In the genomic region with DNA sequence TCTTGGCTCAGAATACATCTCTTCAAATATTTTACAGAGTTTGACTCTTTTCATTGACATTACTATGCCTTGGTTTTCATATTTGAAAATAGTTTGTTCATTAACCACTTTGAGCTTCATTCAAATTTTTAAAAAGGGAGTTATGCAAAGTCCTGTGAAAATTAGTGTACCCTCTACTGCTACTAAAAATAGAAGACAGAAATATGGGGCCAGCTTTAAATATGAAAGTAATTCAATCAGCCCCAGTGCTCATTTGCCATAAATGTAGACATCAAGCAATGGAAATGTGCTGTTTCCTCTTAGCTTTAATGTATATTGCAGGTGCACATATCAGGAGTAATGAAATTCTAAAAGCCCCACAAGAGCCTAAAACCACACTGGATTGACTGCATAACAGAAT, we compare ENCODE assay signal across 9 cellular contexts.
"Had no signal": no experiment of that assay in that cellular context is flagged by ENCODE, and none has a peak within 500 bp of the region (broad histone marks: within the 10 kb centered on the region; RNA-seq: fewer than 3 reads in every experiment).

No MANE protein-coding gene starts in this region.

- ATAC-seq: HCT116, HepG2 had no signal

- DNase-seq: GOT3, H7, HFFc6, KBM-7 had no signal

- H3K27ac ChIP-seq: HL-60 had no signal

- H3K4me3 ChIP-seq: HAP-1 had no signal

- H3K9me3 ChIP-seq: HAP-1 had no signal

- H3K4me1 ChIP-seq: HAP-1 had no signal

- H3K4me3 Mint-ChIP-seq: HFFc6, IgD-negative memory B cell had no signal

- H3K36me3 Mint-ChIP-seq: IgD-negative memory B cell had no signal

- H3K4me1 Mint-ChIP-seq: IgD-negative memory B cell had no signal

- H3K36me3 ChIP-seq: HAP-1 had no signal

- H3K27ac Mint-ChIP-seq: HFFc6, IgD-negative memory B cell had no signal
